1 cellular context compared by ENCODE assay signal in the genomic region with DNA sequence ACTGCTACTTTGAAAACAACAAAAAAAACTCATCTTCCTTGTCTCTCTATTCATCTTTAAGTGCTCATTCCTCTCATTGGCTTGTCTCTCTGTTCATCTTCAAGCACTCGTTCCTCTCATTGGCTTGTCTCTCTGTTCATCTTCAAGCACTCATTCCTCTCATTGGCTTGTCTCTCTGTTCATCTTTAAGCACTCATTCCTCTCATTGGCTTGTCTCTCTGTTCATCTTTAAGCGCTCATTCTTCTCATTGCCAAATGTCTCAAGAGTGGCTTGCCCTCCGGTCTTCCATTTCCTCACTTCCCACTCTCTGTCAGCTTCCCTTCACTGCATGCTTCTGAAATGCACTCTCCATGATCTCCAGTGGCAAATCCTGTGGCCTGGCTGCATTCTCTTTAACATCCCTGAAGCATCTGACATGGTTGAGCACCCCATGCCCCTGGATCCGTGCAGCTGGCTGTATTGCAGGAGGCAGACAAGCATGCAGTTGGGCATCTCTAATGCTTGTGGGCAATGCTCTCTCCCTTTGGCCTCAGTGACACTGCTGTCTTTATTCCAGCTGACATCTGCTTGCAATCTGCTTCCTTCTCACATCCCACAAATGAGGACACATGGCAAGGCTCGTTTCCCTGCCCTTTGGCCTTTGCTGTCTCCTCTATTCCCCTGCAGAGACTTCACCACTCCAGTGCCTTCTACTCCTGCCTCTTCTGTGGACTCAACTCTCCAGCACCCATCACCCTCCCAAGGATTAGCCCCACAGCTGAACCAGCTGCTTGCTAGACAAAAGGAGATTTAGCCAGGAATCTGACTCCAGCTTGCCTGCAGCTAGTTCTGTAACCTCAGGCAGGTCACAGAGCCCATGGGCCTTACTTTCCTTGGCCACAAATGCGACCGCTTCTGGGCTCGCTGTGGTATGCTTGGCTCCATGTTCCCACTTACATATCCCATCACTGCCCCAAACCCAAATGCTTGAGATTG.
TF ChIP-seq lines count a peak whose summit lies in the region.

No MANE protein-coding gene starts in this region.

TF ChIP-seq in HepG2, 621 proteins besides CTCF, POLR2A, EP300 and RAD21 (continued from another document):
- TF ChIP-seq, protein P1, sequence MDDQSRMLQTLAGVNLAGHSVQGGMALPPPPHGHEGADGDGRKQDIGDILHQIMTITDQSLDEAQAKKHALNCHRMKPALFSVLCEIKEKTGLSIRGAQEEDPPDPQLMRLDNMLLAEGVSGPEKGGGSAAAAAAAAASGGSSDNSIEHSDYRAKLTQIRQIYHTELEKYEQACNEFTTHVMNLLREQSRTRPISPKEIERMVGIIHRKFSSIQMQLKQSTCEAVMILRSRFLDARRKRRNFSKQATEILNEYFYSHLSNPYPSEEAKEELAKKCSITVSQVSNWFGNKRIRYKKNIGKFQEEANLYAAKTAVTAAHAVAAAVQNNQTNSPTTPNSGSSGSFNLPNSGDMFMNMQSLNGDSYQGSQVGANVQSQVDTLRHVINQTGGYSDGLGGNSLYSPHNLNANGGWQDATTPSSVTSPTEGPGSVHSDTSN (CRISPR knock-in tag; IDR thresholded peaks at IDR 0.05; ENCODE audit: borderline replicate concordance), result no peak
- TF ChIP-seq PHF21A (CRISPR knock-in tag; IDR thresholded peaks at IDR 0.05), result no peak
- no peak for TF ChIP-seq ZMYM4 (CRISPR knock-in tag; IDR thresholded peaks at IDR 0.05)
- TF ChIP-seq, protein P2, sequence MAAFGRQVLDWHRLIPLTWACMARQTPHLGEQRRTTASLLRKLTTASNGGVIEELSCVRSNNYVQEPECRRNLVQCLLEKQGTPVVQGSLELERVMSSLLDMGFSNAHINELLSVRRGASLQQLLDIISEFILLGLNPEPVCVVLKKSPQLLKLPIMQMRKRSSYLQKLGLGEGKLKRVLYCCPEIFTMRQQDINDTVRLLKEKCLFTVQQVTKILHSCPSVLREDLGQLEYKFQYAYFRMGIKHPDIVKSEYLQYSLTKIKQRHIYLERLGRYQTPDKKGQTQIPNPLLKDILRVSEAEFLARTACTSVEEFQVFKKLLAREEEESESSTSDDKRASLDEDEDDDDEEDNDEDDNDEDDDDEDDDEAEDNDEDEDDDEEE (CRISPR knock-in tag; IDR thresholded peaks at IDR 0.05), result no peak
- TF ChIP-seq NFKBIZ (CRISPR knock-in tag; IDR thresholded peaks at IDR 0.05), result no peak
- TF ChIP-seq, protein P3, sequence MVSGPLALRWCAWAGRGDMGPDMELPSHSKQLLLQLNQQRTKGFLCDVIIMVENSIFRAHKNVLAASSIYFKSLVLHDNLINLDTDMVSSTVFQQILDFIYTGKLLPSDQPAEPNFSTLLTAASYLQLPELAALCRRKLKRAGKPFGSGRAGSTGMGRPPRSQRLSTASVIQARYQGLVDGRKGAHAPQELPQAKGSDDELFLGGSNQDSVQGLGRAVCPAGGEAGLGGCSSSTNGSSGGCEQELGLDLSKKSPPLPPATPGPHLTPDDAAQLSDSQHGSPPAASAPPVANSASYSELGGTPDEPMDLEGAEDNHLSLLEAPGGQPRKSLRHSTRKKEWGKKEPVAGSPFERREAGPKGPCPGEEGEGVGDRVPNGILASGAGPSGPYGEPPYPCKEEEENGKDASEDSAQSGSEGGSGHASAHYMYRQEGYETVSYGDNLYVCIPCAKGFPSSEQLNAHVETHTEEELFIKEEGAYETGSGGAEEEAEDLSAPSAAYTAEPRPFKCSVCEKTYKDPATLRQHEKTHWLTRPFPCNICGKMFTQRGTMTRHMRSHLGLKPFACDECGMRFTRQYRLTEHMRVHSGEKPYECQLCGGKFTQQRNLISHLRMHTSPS (CRISPR knock-in tag; IDR thresholded peaks at IDR 0.05; ENCODE audit: low read depth), result no peak
- no peak for TF ChIP-seq EEA1 (CRISPR knock-in tag; IDR thresholded peaks at IDR 0.05; ENCODE audit: borderline replicate concordance)
- TF ChIP-seq TRIM24 (CRISPR knock-in tag; IDR thresholded peaks at IDR 0.05), result no peak
